Comparison of ENCODE assay signal across 1 cellular context in the genomic region with DNA sequence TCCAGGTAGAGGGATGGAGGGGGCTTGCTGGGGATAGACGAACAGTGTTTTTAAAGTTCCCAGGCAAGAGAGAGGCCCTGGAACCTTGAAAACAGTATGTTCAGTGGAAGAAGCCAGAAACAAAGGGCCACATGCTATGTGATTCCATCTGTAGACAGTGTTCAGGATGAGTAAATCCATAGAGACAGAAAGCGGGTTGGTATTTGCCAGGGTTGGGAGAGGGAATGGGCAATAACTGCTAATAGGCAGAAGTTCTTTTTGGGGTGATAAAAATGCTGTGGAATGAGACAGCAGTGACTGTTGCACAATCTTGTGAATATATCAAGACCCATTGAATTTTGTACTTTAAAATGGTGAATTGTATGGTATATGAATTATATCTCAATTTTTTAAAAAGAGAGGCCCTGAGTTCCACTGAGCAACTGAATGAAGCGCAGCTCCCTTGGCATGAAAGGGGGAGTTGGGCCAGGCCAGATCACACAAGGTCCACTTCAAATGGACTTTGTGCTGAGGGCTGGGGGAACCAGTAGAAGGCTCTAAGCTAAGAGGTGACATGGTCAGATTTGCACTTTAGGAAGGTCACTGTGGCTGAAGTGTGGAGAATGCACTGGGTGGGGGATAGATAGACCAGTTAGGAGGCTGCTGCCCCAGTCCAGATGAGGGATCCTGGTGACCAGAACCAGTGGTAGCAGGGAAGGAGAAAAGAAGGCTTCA.
TF ChIP-seq lines count a peak whose summit lies in the region.

No MANE protein-coding gene starts in this region.

TF ChIP-seq in H1, 55 proteins besides CTCF, POLR2A, EP300 and RAD21:
- TF ChIP-seq RXRA (IDR thresholded peaks at IDR 0.05; ENCODE audit: insufficient read depth, low read depth, low read length) (no peak), BRCA1 (IDR thresholded peaks at IDR 0.05; ENCODE audit: low read depth, low read length) (no peak), SIN3A (conservative IDR thresholded peaks at IDR 0.05 in 1 of 2, IDR thresholded peaks at IDR 0.05 in 1 of 2; ENCODE audit: low read depth in 1 of 2, low read length in 2 of 2) (no peak), HDAC6 (IDR thresholded peaks at IDR 0.05; ENCODE audit: low read depth, low read length) (no peak), ZNF274 (IDR thresholded peaks at IDR 0.05; ENCODE audit: borderline replicate concordance, extremely low read depth, low read length) (no peak), JUN (IDR thresholded peaks at IDR 0.05; ENCODE audit: low read depth, low read length) (no peak), SP1 (IDR thresholded peaks at IDR 0.05; ENCODE audit: low read depth, low read length) (no peak)
- TF ChIP-seq, protein P1, sequence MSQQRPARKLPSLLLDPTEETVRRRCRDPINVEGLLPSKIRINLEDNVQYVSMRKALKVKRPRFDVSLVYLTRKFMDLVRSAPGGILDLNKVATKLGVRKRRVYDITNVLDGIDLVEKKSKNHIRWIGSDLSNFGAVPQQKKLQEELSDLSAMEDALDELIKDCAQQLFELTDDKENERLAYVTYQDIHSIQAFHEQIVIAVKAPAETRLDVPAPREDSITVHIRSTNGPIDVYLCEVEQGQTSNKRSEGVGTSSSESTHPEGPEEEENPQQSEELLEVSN (IDR thresholded peaks at IDR 0.05): no peak
TF ChIP-seq in H1: peak in this region for 0.
